ENCODE assay signal across 1 cellular context in the genomic region with DNA sequence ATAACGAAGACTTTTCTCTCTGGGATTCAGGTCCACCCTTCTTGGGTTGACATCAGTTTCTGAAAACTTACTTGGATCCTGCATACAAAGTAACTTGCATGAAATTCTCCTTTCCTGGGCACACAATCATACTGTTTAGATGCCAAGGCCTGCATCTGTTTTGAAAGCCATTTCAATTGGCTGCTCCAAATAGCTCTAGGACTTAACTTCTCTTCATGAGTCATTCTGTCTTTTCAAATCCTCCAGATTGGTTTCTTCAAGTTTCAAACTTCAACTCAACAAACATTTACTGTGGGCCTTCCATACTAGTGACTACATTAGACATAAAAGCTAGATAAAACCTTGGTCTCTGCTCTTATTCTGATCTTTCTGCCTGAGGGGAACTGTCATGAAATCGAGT.
TF ChIP-seq lines count a peak whose summit lies in the region.

No MANE protein-coding gene starts in this region.

TF ChIP-seq in GM23338, 12 proteins besides CTCF, POLR2A, EP300 and RAD21 (continued from another document):
- TF ChIP-seq, protein P1, sequence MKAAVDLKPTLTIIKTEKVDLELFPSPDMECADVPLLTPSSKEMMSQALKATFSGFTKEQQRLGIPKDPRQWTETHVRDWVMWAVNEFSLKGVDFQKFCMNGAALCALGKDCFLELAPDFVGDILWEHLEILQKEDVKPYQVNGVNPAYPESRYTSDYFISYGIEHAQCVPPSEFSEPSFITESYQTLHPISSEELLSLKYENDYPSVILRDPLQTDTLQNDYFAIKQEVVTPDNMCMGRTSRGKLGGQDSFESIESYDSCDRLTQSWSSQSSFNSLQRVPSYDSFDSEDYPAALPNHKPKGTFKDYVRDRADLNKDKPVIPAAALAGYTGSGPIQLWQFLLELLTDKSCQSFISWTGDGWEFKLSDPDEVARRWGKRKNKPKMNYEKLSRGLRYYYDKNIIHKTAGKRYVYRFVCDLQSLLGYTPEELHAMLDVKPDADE (IDR thresholded peaks at IDR 0.05): no peak
